ENCODE assay signal across 24 cellular contexts in the genomic region with DNA sequence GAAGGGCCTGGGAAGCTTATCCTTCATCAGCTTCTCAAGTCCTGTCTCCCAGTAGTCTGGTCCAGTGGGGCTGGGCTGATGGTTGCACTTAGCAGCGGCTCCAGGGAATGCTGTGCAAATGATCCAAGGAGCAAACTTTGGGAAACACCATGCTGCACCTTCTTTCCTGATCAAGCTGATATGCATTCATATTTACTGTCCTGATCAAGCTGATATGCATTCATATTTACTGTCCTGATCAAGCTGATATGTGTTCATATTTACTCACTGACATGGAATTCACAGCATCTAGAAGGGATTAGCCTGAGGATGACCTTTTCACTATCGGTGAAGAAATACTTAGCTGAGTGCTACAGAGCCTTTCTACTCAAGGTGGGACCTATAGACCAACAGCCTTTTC.
A peak's percentile ranks its signal among the peaks of the same experiment; 100 is the strongest.
DNase-seq lines count a peak whose midpoint lies in the region; ATAC-seq, FAIRE-seq and TF ChIP-seq lines count a peak whose summit lies in the region.
"Had no signal": no experiment of that assay in that cellular context is flagged by ENCODE, and none has a peak within 500 bp of the region (broad histone marks: within the 10 kb centered on the region; RNA-seq: fewer than 3 reads in every experiment).

No MANE protein-coding gene starts in this region.

- no peak overlapping the region for H3K4me2 ChIP-seq in SK-N-SH
- H3K4me2 ChIP-seq: BLaER1, GM23338 had no signal

- no peaks in the 10 kb centered on the region for H3K9me2 ChIP-seq in SK-N-SH

- H3K9ac ChIP-seq in SK-N-SH, result no peak overlapping the region
- H3K9ac ChIP-seq: BLaER1 had no signal

- no peaks in the 10 kb centered on the region for H3K36me3 ChIP-seq in SK-N-SH (replicated peaks in 1 of 2; ENCODE audit: control insufficient read depth in 1 of 2, insufficient read depth in 2 of 2, low read length in 1 of 2)
- no peaks in the 10 kb centered on the region for H3K36me3 ChIP-seq in bronchial epithelial cell (ENCODE audit: control insufficient read depth, insufficient read depth, low read length)
- H3K36me3 ChIP-seq in gastrocnemius medialis, result no peaks in the 10 kb centered on the region
- H3K36me3 ChIP-seq: BLaER1 had no signal

- peak; percentile 43 for FAIRE-seq in bronchial epithelial cell (lab: Jason Lieb, UNC)
- FAIRE-seq: GM12891, GM18507, H54 had no signal

- 15% methylated on average over 2 of the region's 2 CpGs for WGBS in SK-N-SH (ENCODE audit: low lambda C conversion rate)

- H3K4me3 ChIP-seq in SK-N-SH (ENCODE audit: low read depth in 2 of 2, low read length in 1 of 2), result no peak overlapping the region
- H3K4me3 ChIP-seq in bronchial epithelial cell (ENCODE audit: low read depth, low read length), result no peak overlapping the region
- no peak overlapping the region for H3K4me3 ChIP-seq in gastrocnemius medialis
- H3K4me3 ChIP-seq: BLaER1, GM23338 had no signal

- no peak overlapping the region for H2AFZ ChIP-seq in SK-N-SH (ENCODE audit: low read depth)
- H2AFZ ChIP-seq: GM23338 had no signal

- no peak for TF ChIP-seq RAD21 in SK-N-SH (IDR thresholded peaks at IDR 0.05; ENCODE audit: low read length)

- POLR2A ChIA-PET in SK-N-SH (lab: Yijun Ruan, JAX), result no interaction called here

- TF ChIP-seq CTCF in SK-N-SH (IDR thresholded peaks at IDR 0.05) (no peak), bronchial epithelial cell (IDR thresholded peaks at IDR 0.05; ENCODE audit: insufficient read depth, low read length, severe bottlenecking) (no peak), gastrocnemius medialis (IDR thresholded peaks at IDR 0.05 in 4 of 5, conservative IDR thresholded peaks at IDR 0.05 in 1 of 5) (no peak)

- H3K9me3 ChIP-seq in SK-N-SH (no peaks in the 10 kb centered on the region), gastrocnemius medialis (no peaks in the 10 kb centered on the region)

- in situ Hi-C loops in gastrocnemius medialis (cut with MboI; ENCODE audit: low sequenced_read_pairs in 4 of 4), result no loop called here

- H3K27me3 ChIP-seq in SK-N-SH (ENCODE audit: insufficient read depth) (no peaks in the 10 kb centered on the region), bronchial epithelial cell (ENCODE audit: control insufficient read depth, insufficient read depth, low read length) (peaks cover 3% of the 10 kb centered on the region), gastrocnemius medialis (no peaks in the 10 kb centered on the region)
- H3K27me3 ChIP-seq: BLaER1 had no signal

- peaks cover 6% of the 10 kb centered on the region for H3F3A ChIP-seq in SK-N-SH (replicated peaks; ENCODE audit: insufficient read depth)

- CTCF ChIA-PET in SK-N-SH (lab: Yijun Ruan, JAX), result interaction anchor here (2.2 kb wide), 1 partner anchor 13 kb away, joined by 4 read pairs; no protein-coding TSS in a partner anchor

- no peaks in the 10 kb centered on the region for H4K20me1 ChIP-seq in SK-N-SH (ENCODE audit: insufficient read depth)
- H4K20me1 ChIP-seq: BLaER1 had no signal

- TF ChIP-seq EP300 in SK-N-SH (IDR thresholded peaks at IDR 0.05; ENCODE audit: borderline replicate concordance in 1 of 2, low read depth in 1 of 2, low read length in 1 of 2), result peak in 1 of 2 experiments; percentile 63; a peak in 1 of 4 replicates

- H3K4me1 ChIP-seq in SK-N-SH (ENCODE audit: control insufficient read depth in 1 of 2, insufficient read depth in 2 of 2, low read depth in 1 of 2, low read length in 1 of 2) (no peaks in the 10 kb centered on the region), gastrocnemius medialis (no peaks in the 10 kb centered on the region)
- H3K4me1 ChIP-seq: BLaER1 had no signal

- peak; percentile 38 for DNase-seq in SIG-M5 treated with dmso at 0.1 percent for 504 hours (lab: John Stamatoyannopoulos, UW; ENCODE audit: unreplicated experiment)
- DNase-seq in SIG-M5 (lab: John Stamatoyannopoulos, UW), result no peak
- no peak for DNase-seq in SK-N-SH
- DNase-seq in bronchial epithelial cell (ENCODE audit: low read depth), result no peak
- no peak for DNase-seq in mesenteric fat pad (ENCODE audit: low spot score)
- no peak for DNase-seq in gastrocnemius medialis
- DNase-seq: CD8-positive, alpha-beta memory T cell; COR-L47; DMS 273 treated with DMSO at 0.1 percent for 48 hours; DMS53; DND-41; EL; HFFc6; IMR-90 had no signal

- intact Hi-C loops in gastrocnemius medialis (cut with DNase I; ENCODE audit: low total_unique reads), result no loop called here

- ATAC-seq in GM18498 (IDR thresholded peaks at IDR 0.05; ENCODE audit: unreplicated experiment), result no peak
- ATAC-seq in GM18858 (IDR thresholded peaks at IDR 0.05; ENCODE audit: unreplicated experiment), result no peak
- no peak for ATAC-seq in gastrocnemius medialis
- ATAC-seq: GM23338, HCT116 had no signal

- H3K79me2 ChIP-seq in SK-N-SH (ENCODE audit: insufficient read depth), result no peaks in the 10 kb centered on the region

- TF ChIP-seq POLR2A in gastrocnemius medialis (IDR thresholded peaks at IDR 0.05), result no peak

- H3K27ac ChIP-seq in SK-N-SH (ENCODE audit: low read depth in 2 of 2, low read length in 1 of 2) (no peak overlapping the region), gastrocnemius medialis (no peak overlapping the region)
- H3K27ac ChIP-seq: 22Rv1, BLaER1, HL-60 had no signal

TF ChIP-seq in SK-N-SH, 30 proteins besides CTCF, POLR2A, EP300 and RAD21:
- TF ChIP-seq FOSL2 (IDR thresholded peaks at IDR 0.05; ENCODE audit: borderline replicate concordance, low read depth), result peak; percentile 8; the same call in 1 of the 2 replicates
- TF ChIP-seq PBX3 (IDR thresholded peaks at IDR 0.05), result peak; percentile 31; the same call in 1 of the 2 replicates
- TF ChIP-seq ZBTB33 (IDR thresholded peaks at IDR 0.05; ENCODE audit: borderline replicate concordance, low read depth), result no peak
- TF ChIP-seq SMC3 (IDR thresholded peaks at IDR 0.05; ENCODE audit: low read depth, low read length), result no peak
- TF ChIP-seq EZH2phosphoT487 (IDR thresholded peaks at IDR 0.05; ENCODE audit: borderline replicate concordance, low read depth), result no peak
- peak; percentile 63; the same call in 1 of the 2 replicates for TF ChIP-seq RXRA (IDR thresholded peaks at IDR 0.05; ENCODE audit: borderline replicate concordance, low read depth)
- no peak for TF ChIP-seq TEAD4 (IDR thresholded peaks at IDR 0.05; ENCODE audit: borderline replicate concordance, insufficient read depth)
- no peak for TF ChIP-seq RFX5 (IDR thresholded peaks at IDR 0.05; ENCODE audit: low read length)
- TF ChIP-seq JUND (IDR thresholded peaks at IDR 0.05), result peak; percentile 42
- no peak for TF ChIP-seq MAX (IDR thresholded peaks at IDR 0.05; ENCODE audit: low read depth)
- TF ChIP-seq, protein P1, sequence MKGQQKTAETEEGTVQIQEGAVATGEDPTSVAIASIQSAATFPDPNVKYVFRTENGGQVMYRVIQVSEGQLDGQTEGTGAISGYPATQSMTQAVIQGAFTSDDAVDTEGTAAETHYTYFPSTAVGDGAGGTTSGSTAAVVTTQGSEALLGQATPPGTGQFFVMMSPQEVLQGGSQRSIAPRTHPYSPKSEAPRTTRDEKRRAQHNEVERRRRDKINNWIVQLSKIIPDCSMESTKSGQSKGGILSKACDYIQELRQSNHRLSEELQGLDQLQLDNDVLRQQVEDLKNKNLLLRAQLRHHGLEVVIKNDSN (IDR thresholded peaks at IDR 0.05; ENCODE audit: borderline replicate concordance, low read depth), result no peak
- peak; percentile 49; the same call in 1 of the 2 replicates for TF ChIP-seq TCF12 (IDR thresholded peaks at IDR 0.05)
- no peak for TF ChIP-seq FOXJ3 (CRISPR knock-in tag; IDR thresholded peaks at IDR 0.05)
- no peak for TF ChIP-seq MEF2A (IDR thresholded peaks at IDR 0.05; ENCODE audit: borderline replicate concordance, low read depth)
- TF ChIP-seq, protein P2, sequence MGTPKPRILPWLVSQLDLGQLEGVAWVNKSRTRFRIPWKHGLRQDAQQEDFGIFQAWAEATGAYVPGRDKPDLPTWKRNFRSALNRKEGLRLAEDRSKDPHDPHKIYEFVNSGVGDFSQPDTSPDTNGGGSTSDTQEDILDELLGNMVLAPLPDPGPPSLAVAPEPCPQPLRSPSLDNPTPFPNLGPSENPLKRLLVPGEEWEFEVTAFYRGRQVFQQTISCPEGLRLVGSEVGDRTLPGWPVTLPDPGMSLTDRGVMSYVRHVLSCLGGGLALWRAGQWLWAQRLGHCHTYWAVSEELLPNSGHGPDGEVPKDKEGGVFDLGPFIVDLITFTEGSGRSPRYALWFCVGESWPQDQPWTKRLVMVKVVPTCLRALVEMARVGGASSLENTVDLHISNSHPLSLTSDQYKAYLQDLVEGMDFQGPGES (IDR thresholded peaks at IDR 0.05; ENCODE audit: low read depth, low read length), result no peak
- no peak for TF ChIP-seq RCOR1 (IDR thresholded peaks at IDR 0.05; ENCODE audit: low read length)
